In genomic region chr6:11292291-11292552, GRCh38 we compare ENCODE assay signal across 15 cellular contexts.
"Had no signal": no experiment of that assay in that cellular context is flagged by ENCODE, and none has a peak within 500 bp of the region (broad histone marks: within the 10 kb centered on the region; RNA-seq: fewer than 3 reads in every experiment).

No MANE protein-coding gene starts in this region.

- H3K4me1 ChIP-seq: suprapubic skin had no signal

- H3K4me3 Mint-ChIP-seq: activated naive CD4-positive, alpha-beta T cell treated with anti-CD3 and anti-CD28 coated beads for 36 hours; naive B cell had no signal

- H3K27ac ChIP-seq: epithelial cell of prostate, SK-N-MC, suprapubic skin had no signal

- H3K27me3 Mint-ChIP-seq: naive B cell had no signal

- DNase-seq: activated CD4-positive, CD25-positive, alpha-beta regulatory T cell treated with anti-CD3 and anti-CD28 coated beads, Interleukin-2, amount 50 U/mL, for 72 hours; activated naive CD4-positive, alpha-beta T cell treated with anti-CD3 and anti-CD28 coated beads for 36 hours; dermis blood vessel endothelial cell; foreskin melanocyte; naive B cell; stimulated activated CD4-positive, alpha-beta T cell treated with anti-CD3 and anti-CD28 coated beads, Interleukin-15, amount 100 ng/mL, for 24 hours; stimulated activated CD4-positive, alpha-beta T cell treated with anti-CD3 and anti-CD28 coated beads, Interleukin-4, amount 100 ng/mL, for 1 hour; stimulated activated naive CD4-positive, alpha-beta T cell; T1000; trophoblast cell had no signal

- H3K9me3 ChIP-seq: suprapubic skin had no signal

- H3K36me3 ChIP-seq: suprapubic skin had no signal

- H3K27me3 ChIP-seq: suprapubic skin had no signal

- H3K4me3 ChIP-seq: SK-N-MC, suprapubic skin had no signal

- FAIRE-seq: astrocyte, bronchial epithelial cell had no signal

- H3K27ac Mint-ChIP-seq: activated naive CD4-positive, alpha-beta T cell treated with anti-CD3 and anti-CD28 coated beads for 36 hours had no signal
